8 cellular contexts compared by ENCODE assay signal in the genomic region with DNA sequence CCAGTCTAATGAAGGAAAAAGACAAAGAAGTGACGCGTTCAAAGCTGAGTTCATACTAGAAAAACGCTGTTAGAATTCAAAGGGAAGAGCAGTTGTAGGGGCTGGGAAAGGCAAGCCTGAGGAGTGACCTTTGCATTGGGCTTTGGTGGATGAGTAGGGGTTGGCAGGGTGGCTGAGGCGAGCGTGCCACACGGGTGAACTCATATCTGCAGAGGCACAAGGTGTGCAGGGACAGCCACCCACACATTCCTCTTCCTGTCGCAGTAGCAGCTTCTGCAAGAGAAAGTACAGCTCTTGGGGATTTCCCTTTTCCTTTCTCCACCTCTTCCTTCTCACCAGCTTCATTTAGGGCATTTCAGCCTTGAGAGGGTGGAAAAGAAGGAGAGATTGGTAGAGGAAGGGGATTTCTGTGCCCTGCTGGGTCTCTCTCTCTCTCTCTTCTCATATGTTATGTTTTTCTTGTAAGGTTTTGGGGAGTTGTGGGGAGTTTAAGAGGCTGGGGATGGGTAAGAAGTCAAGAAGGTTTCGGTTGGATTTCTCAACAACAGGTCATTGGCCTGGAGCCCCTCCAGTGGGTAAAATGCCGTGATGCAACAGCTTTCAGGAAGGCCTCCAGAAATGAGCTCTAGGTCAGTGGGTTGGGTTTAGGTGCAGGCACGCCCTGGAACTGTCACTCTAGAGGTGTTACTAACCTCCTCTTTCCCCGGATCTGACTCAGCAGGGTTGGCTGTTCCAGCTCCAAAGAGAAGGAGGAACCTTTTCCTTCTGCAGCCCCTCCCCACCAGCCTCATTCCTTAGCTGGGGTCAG. TPM values are rescaled to one million over a fixed set of nuclear protein-coding genes. Genes with fewer than 3 reads are reported as not detected.
A peak's percentile ranks its signal among the peaks of the same experiment; 100 is the strongest.
DNase-seq lines count a peak whose midpoint lies in the region; ATAC-seq and TF ChIP-seq lines count a peak whose summit lies in the region.

No MANE protein-coding gene starts in this region.

- no peak overlapping the region for H3K9ac ChIP-seq in trophoblast cell (ENCODE audit: low read length)

- intact Hi-C loops in activated CD8-positive, alpha-beta T cell treated with anti-CD3 and anti-CD28 coated beads for 36 hours (cut with micrococcal nuclease): loop anchor here (2.0 kb wide), 3 partner anchors 77 to 111 kb away; no protein-coding TSS in a partner anchor
- intact Hi-C loops in vagina (cut with DNase I): no loop called here

- no peak overlapping the region for H4K8ac ChIP-seq in trophoblast cell (ENCODE audit: low read depth, low read length)

- CTCF ChIA-PET in activated CD8-positive, alpha-beta T cell treated with anti-CD3 and anti-CD28 coated beads for 36 hours (lab: Charles Lee): interaction anchor here (0.7 to 6.6 kb wide), 39 partner anchors 8 to 425 kb away, joined by 3 to 135 read pairs (median 8); a partner anchor contains a TSS

- no peak overlapping the region for H3K4ac ChIP-seq in trophoblast cell (ENCODE audit: low read depth, low read length)

- no peak overlapping the region for H4K91ac ChIP-seq in trophoblast cell (ENCODE audit: low read depth, low read length)

- no peaks in the 10 kb centered on the region for H3K27me3 Mint-ChIP-seq in activated CD8-positive, alpha-beta T cell treated with anti-CD3 and anti-CD28 coated beads for 36 hours

- peak; percentile 82 for ATAC-seq in activated CD8-positive, alpha-beta T cell treated with anti-CD3 and anti-CD28 coated beads for 36 hours

- no peak overlapping the region for H3K4me2 ChIP-seq in trophoblast cell (ENCODE audit: low read length)

- no peak for TF ChIP-seq POLR2A in vagina (IDR thresholded peaks at IDR 0.05)

- no peak overlapping the region for H3K27ac ChIP-seq in trophoblast cell (ENCODE audit: low read depth, low read length)
- H3K27ac ChIP-seq in vagina: peak overlapping the region; percentile 64

- no peak overlapping the region for H2BK12ac ChIP-seq in trophoblast cell (ENCODE audit: low read length)

- no peak overlapping the region for H2BK5ac ChIP-seq in trophoblast cell (ENCODE audit: low read depth, low read length, poor library complexity)

- H3K4me3 ChIP-seq in epithelial cell of proximal tubule (ENCODE audit: low read depth, low read length) (peak overlapping the region; percentile 17), trophoblast cell (ENCODE audit: low read depth, low read length) (no peak overlapping the region), vagina (no peak overlapping the region)

- WGBS in trophoblast cell (ENCODE audit: extremely low coverage, insufficient coverage, insufficient read length): no CpG with 5 or more reads among the region's 11 CpGs

- H2AK5ac ChIP-seq in trophoblast cell (ENCODE audit: low read length): no peak overlapping the region

- no peak overlapping the region for H3K23ac ChIP-seq in trophoblast cell (ENCODE audit: low read length)

- DNase-seq in GM03348 (ENCODE audit: low spot score) (peak; percentile 81), HCEC 1CT (peak; percentile 66), NCI-H2029 treated with DMSO at 0.1 percent for 48 hours (lab: John Stamatoyannopoulos, UW) (peak; percentile 46), epithelial cell of proximal tubule (ENCODE audit: low read depth) (peak; percentile 95), trophoblast cell (peak; percentile 84 to 94), vagina (ENCODE audit: extremely low spot score in 2 of 2) (peak in 1 of 2 donors; percentile 95), occipital lobe (lab: John Stamatoyannopoulos, UW) (no peak)
- peak; percentile 86 for DNase-seq in activated CD8-positive, alpha-beta T cell treated with anti-CD3 and anti-CD28 coated beads for 36 hours

- H3K4me3 Mint-ChIP-seq in activated CD8-positive, alpha-beta T cell treated with anti-CD3 and anti-CD28 coated beads for 36 hours: peak overlapping the region; percentile 57

- no peaks in the 10 kb centered on the region for H3K79me2 ChIP-seq in trophoblast cell (ENCODE audit: control insufficient read depth, insufficient read depth, low read length, poor library complexity)

- H3K4me1 ChIP-seq in trophoblast cell (ENCODE audit: control insufficient read depth in 1 of 2, insufficient read depth in 2 of 2, low read length in 2 of 2): peaks cover 4 to 11% of the 10 kb centered on the region in 2 experiments
- H3K4me1 ChIP-seq in vagina: peaks cover 55% of the 10 kb centered on the region

- peaks cover 63% of the 10 kb centered on the region for H3K4me1 Mint-ChIP-seq in activated CD8-positive, alpha-beta T cell treated with anti-CD3 and anti-CD28 coated beads for 36 hours (ENCODE audit: low read depth)

- H2AFZ ChIP-seq in trophoblast cell (ENCODE audit: insufficient read depth, low read length, poor library complexity): no peak overlapping the region

- peak overlapping the region; percentile 94 for H3K27ac Mint-ChIP-seq in activated CD8-positive, alpha-beta T cell treated with anti-CD3 and anti-CD28 coated beads for 36 hours

- no peak overlapping the region for H3K14ac ChIP-seq in trophoblast cell (ENCODE audit: low read length)

- no peaks in the 10 kb centered on the region for H3K79me1 ChIP-seq in trophoblast cell (ENCODE audit: low read length)

- no peak overlapping the region for H4K12ac ChIP-seq in trophoblast cell (ENCODE audit: low read depth, low read length)

- no peaks in the 10 kb centered on the region for H3K9me3 Mint-ChIP-seq in activated CD8-positive, alpha-beta T cell treated with anti-CD3 and anti-CD28 coated beads for 36 hours

- no peak overlapping the region for H3K18ac ChIP-seq in trophoblast cell (ENCODE audit: low read length)

- peaks cover 2 to 5% of the 10 kb centered on the region in 2 experiments for H3K36me3 ChIP-seq in trophoblast cell (ENCODE audit: control insufficient read depth in 1 of 2, insufficient read depth in 2 of 2, low read length in 2 of 2)
- H3K36me3 ChIP-seq in vagina: no peaks in the 10 kb centered on the region

- no peak for TF ChIP-seq CTCF in activated CD8-positive, alpha-beta T cell treated with anti-CD3 and anti-CD28 coated beads for 36 hours (IDR thresholded peaks at IDR 0.05)
- no peak for TF ChIP-seq CTCF in epithelial cell of proximal tubule (conservative IDR thresholded peaks at IDR 0.05; ENCODE audit: low read depth, low read length)
- TF ChIP-seq CTCF in vagina (IDR thresholded peaks at IDR 0.05): no peak

- POLR2A ChIA-PET in activated CD8-positive, alpha-beta T cell treated with anti-CD3 and anti-CD28 coated beads for 36 hours (lab: Charles Lee): interaction anchor here (0.6 to 4.3 kb wide), 17 partner anchors 19 to 467 kb away, joined by 3 to 30 read pairs (median 4); a partner anchor contains a TSS

- no peak overlapping the region for H2BK120ac ChIP-seq in trophoblast cell (ENCODE audit: insufficient read depth, low read length, poor library complexity)

- peaks cover 54% of the 10 kb centered on the region for H3K36me3 Mint-ChIP-seq in activated CD8-positive, alpha-beta T cell treated with anti-CD3 and anti-CD28 coated beads for 36 hours (ENCODE audit: low read depth)

- H3K27me3 ChIP-seq in trophoblast cell (ENCODE audit: insufficient read depth, low read length): no peaks in the 10 kb centered on the region
- H3K27me3 ChIP-seq in vagina: no peaks in the 10 kb centered on the region

- H3K9me3 ChIP-seq in trophoblast cell (ENCODE audit: insufficient read depth, low read depth, low read length) (no peaks in the 10 kb centered on the region), vagina (no peaks in the 10 kb centered on the region)

RNA-seq across cellular contexts. Expression of a gene that starts 40.1 kb away (rescaled TPM):
- total RNA-seq in activated CD8-positive, alpha-beta T cell treated with anti-CD3 and anti-CD28 coated beads for 36 hours: 100 to 1,000 TPM; 180 to 181 TPM
- total RNA-seq in epithelial cell of proximal tubule (134 and 354 TPM in 2 replicates), vagina (34.9 TPM), occipital lobe (167 TPM)
- polyA plus RNA-seq in trophoblast cell (2013): 175 and 189 TPM in 2 replicates
